8 cellular contexts compared by ENCODE assay signal in the genomic region with DNA sequence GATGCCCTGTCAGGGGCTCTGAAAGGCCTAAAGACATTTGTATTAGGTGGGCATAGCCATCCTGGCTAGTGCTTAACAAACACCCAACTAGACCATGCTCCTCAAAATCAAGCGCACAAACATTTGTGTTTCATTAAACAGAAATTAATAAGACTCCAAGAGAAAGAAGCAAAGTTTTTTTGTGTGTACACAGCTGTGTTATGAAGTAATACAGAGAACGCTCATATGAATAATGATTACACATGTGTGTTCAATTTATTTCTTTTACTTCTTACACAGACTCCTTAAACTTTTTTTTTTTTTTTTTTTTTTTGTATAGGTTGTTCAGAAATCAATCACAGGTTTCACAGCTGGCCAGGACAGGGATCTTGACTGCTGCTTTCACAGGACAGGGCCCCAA.
"Had no signal": no experiment of that assay in that cellular context is flagged by ENCODE, and none has a peak within 500 bp of the region (broad histone marks: within the 10 kb centered on the region; RNA-seq: fewer than 3 reads in every experiment).

No MANE protein-coding gene starts in this region.

- DNase-seq: GM23248, GOT3, H7, HFFc6, KBM-7 had no signal

- H3K4me3 ChIP-seq: GM23248, HAP-1 had no signal

- H3K4me1 ChIP-seq: HAP-1 had no signal

- H3K27ac Mint-ChIP-seq: HFFc6, IgD-negative memory B cell had no signal

- H3K4me3 Mint-ChIP-seq: HFFc6, IgD-negative memory B cell had no signal

- H3K9me3 ChIP-seq: HAP-1 had no signal

- H3K36me3 ChIP-seq: HAP-1 had no signal

- H3K27ac ChIP-seq: GM23248, HL-60 had no signal

- H3K27me3 Mint-ChIP-seq: IgD-negative memory B cell had no signal
